Comparison of ENCODE assay signal across 23 cellular contexts in genomic region chr22:37728620-37729019, GRCh38. TPM values are rescaled to one million over a fixed set of nuclear protein-coding genes. Genes with fewer than 3 reads are reported as not detected.
DNase-seq lines count a peak whose midpoint lies in the region; ATAC-seq and TF ChIP-seq lines count a peak whose summit lies in the region.
"Had no signal": no experiment of that assay in that cellular context is flagged by ENCODE, and none has a peak within 500 bp of the region (broad histone marks: within the 10 kb centered on the region; RNA-seq: fewer than 3 reads in every experiment).

No MANE protein-coding gene starts in this region.

- no peak for TF ChIP-seq CTCF in MM.1S (IDR thresholded peaks at IDR 0.05; ENCODE audit: low read length)
- TF ChIP-seq CTCF in esophagus muscularis mucosa (IDR thresholded peaks at IDR 0.05): no peak
- TF ChIP-seq CTCF in lower lobe of right lung (IDR thresholded peaks at IDR 0.05): no peak
- no peak for TF ChIP-seq CTCF in tibial nerve (IDR thresholded peaks at IDR 0.05)

- H3K27ac ChIP-seq in MM.1S (ENCODE audit: low read length) (peak overlapping the region; percentile 16; the same call in 1 of the 2 replicates), esophagus muscularis mucosa (replicated peaks in 1 of 4) (peak overlapping the region in 3 of 4 donors; percentile 45 to 57 (median 49)), lower lobe of right lung (peak overlapping the region; percentile 48), tibial nerve (peak overlapping the region in 3 of 4 donors; percentile 45 to 71 (median 67))

- no peaks in the 10 kb centered on the region for H4K20me1 ChIP-seq in MM.1S (ENCODE audit: insufficient read depth, low read length)

- H3K4me1 Mint-ChIP-seq in activated T-helper 17 cell treated with anti-CD3 and anti-CD28 coated beads, Interleukin-2, amount 50 U/mL, for 72 hours: peaks cover 6% of the 10 kb centered on the region

- no peak overlapping the region for H3K4me3 Mint-ChIP-seq in activated T-helper 17 cell treated with anti-CD3 and anti-CD28 coated beads, Interleukin-2, amount 50 U/mL, for 72 hours
- H3K4me3 Mint-ChIP-seq: activated CD8-positive, alpha-beta T cell treated with anti-CD3 and anti-CD28 coated beads for 36 hours; natural killer cell had no signal

- H3K9me3 Mint-ChIP-seq in activated T-helper 17 cell treated with anti-CD3 and anti-CD28 coated beads, Interleukin-2, amount 50 U/mL, for 72 hours: no peaks in the 10 kb centered on the region
- H3K9me3 Mint-ChIP-seq: activated CD8-positive, alpha-beta T cell treated with anti-CD3 and anti-CD28 coated beads for 36 hours; activated naive CD4-positive, alpha-beta T cell treated with anti-CD3 and anti-CD28 coated beads, Interleukin-2, amount 50 U/mL, for 72 hours; natural killer cell had no signal

- no peaks in the 10 kb centered on the region for H3K36me3 ChIP-seq in MM.1S (replicated peaks; ENCODE audit: insufficient read depth, low read length)
- no peaks in the 10 kb centered on the region for H3K36me3 ChIP-seq in esophagus muscularis mucosa
- no peaks in the 10 kb centered on the region for H3K36me3 ChIP-seq in lower lobe of right lung
- H3K36me3 ChIP-seq in tibial nerve: no peaks in the 10 kb centered on the region
- H3K36me3 ChIP-seq: HAP-1 had no signal

- H3K9me2 ChIP-seq in MM.1S (replicated peaks; ENCODE audit: insufficient read depth, low read length): no peaks in the 10 kb centered on the region

- peak overlapping the region; percentile 50; the same call in 1 of the 2 replicates for H3K4me2 ChIP-seq in MM.1S (ENCODE audit: low read depth, low read length)

- H3K79me2 ChIP-seq in MM.1S (ENCODE audit: low read length): no peaks in the 10 kb centered on the region

- H3F3A ChIP-seq in MM.1S (ENCODE audit: insufficient read depth, low read length): 0 out of 2 replicates have a peak, but pooled peaks cover 3% of the 10 kb centered on the region

- H3K9me3 ChIP-seq in MM.1S (replicated peaks; ENCODE audit: insufficient read depth, low read length) (no peaks in the 10 kb centered on the region), esophagus muscularis mucosa (no peaks in the 10 kb centered on the region), lower lobe of right lung (no peaks in the 10 kb centered on the region), tibial nerve (no peaks in the 10 kb centered on the region)
- H3K9me3 ChIP-seq: Caco-2, HAP-1 had no signal

- H3K4me1 ChIP-seq in MM.1S (ENCODE audit: low read length) (peaks cover 9% of the 10 kb centered on the region), esophagus muscularis mucosa (peaks cover 3 to 11% (median 7%) of the 10 kb centered on the region in 4 donors), lower lobe of right lung (peaks cover 38% of the 10 kb centered on the region), tibial nerve (peaks cover 0 to 21% (median 3%) of the 10 kb centered on the region in 4 donors)
- H3K4me1 ChIP-seq: HAP-1 had no signal

- peak overlapping the region; percentile 59 for H2AFZ ChIP-seq in MM.1S (ENCODE audit: low read length)

- H3K27me3 Mint-ChIP-seq in activated T-helper 17 cell treated with anti-CD3 and anti-CD28 coated beads, Interleukin-2, amount 50 U/mL, for 72 hours: no peaks in the 10 kb centered on the region
- H3K27me3 Mint-ChIP-seq: activated CD8-positive, alpha-beta T cell treated with anti-CD3 and anti-CD28 coated beads for 36 hours; progenitor cell of endocrine pancreas had no signal

- TF ChIP-seq POLR2A in esophagus muscularis mucosa (IDR thresholded peaks at IDR 0.05; ENCODE audit: low read depth) (no peak), tibial nerve (IDR thresholded peaks at IDR 0.05) (no peak)

- H3K36me3 Mint-ChIP-seq in activated T-helper 17 cell treated with anti-CD3 and anti-CD28 coated beads, Interleukin-2, amount 50 U/mL, for 72 hours (ENCODE audit: low read depth): no peaks in the 10 kb centered on the region
- H3K36me3 Mint-ChIP-seq: activated naive CD4-positive, alpha-beta T cell treated with anti-CD3 and anti-CD28 coated beads, Interleukin-2, amount 50 U/mL, for 72 hours; natural killer cell had no signal

- peak in 1 of 2 donors; percentile 18 for ATAC-seq in lower lobe of right lung
- ATAC-seq in activated T-helper 17 cell treated with anti-CD3 and anti-CD28 coated beads, Interleukin-2, amount 50 U/mL, for 72 hours (replicated peaks): no peak
- ATAC-seq: activated CD8-positive, alpha-beta T cell treated with anti-CD3 and anti-CD28 coated beads for 36 hours; activated naive CD4-positive, alpha-beta T cell treated with anti-CD3 and anti-CD28 coated beads, Interleukin-2, amount 50 U/mL, for 72 hours; natural killer cell; SK-N-SH treated with all-trans-retinoic acid at 6 μM for 48 hours; stimulated activated naive CD8-positive, alpha-beta T cell treated with anti-CD3 and anti-CD28 coated beads, Interleukin-15, Interleukin-2, amounts not matched to agents 100 U/mL and 50 U/mL, for 24 hours had no signal

- H3K4me3 ChIP-seq in MM.1S (ENCODE audit: low read length) (no peak overlapping the region), esophagus muscularis mucosa (no peak overlapping the region), lower lobe of right lung (no peak overlapping the region), tibial nerve (no peak overlapping the region)
- H3K4me3 ChIP-seq: HAP-1 had no signal

- no peak overlapping the region for H3K27ac Mint-ChIP-seq in activated T-helper 17 cell treated with anti-CD3 and anti-CD28 coated beads, Interleukin-2, amount 50 U/mL, for 72 hours
- H3K27ac Mint-ChIP-seq: activated CD8-positive, alpha-beta T cell treated with anti-CD3 and anti-CD28 coated beads for 36 hours; activated naive CD4-positive, alpha-beta T cell treated with anti-CD3 and anti-CD28 coated beads, Interleukin-2, amount 50 U/mL, for 72 hours; natural killer cell; progenitor cell of endocrine pancreas had no signal

- intact Hi-C loops in esophagus muscularis mucosa (cut with DNase I) (no loop called here), lower lobe of right lung (cut with DNase I) (no loop called here)

- DNase-seq in MM.1S (no peak), esophagus muscularis mucosa (ENCODE audit: extremely low spot score) (no peak), lower lobe of right lung (no peak), tibial nerve (ENCODE audit: low spot score in 2 of 2) (no peak), HuH-7 (ENCODE audit: low spot score) (no peak), UCSD-AML1 (lab: John Stamatoyannopoulos, UW; ENCODE audit: unreplicated experiment) (no peak), islet precursor cell (no peak)
- DNase-seq: activated CD4-positive, CD25-positive, alpha-beta regulatory T cell; activated CD8-positive, alpha-beta T cell treated with anti-CD3 and anti-CD28 coated beads for 36 hours; activated T-cell treated with anti-CD3 and anti-CD28 coated beads, Interleukin-2, amount 50 U/mL, for 1 hour; Caco-2; kidney; natural killer cell; NCI-H1417; NCI-H524 treated with DMSO at 0.1 percent for 48 hours; small intestine; stimulated activated CD4-positive, alpha-beta T cell treated with anti-CD3 and anti-CD28 coated beads, Interleukin-2, amount 100 ng/mL, for 48 hours; stimulated activated naive CD8-positive, alpha-beta T cell treated with anti-CD3 and anti-CD28 coated beads, Interleukin-15, Interleukin-2, amounts not matched to agents 100 U/mL and 50 U/mL, for 24 hours had no signal

- no peak overlapping the region for H3K9ac ChIP-seq in MM.1S (ENCODE audit: low read length)

- peaks cover 18% of the 10 kb centered on the region for H3K27me3 ChIP-seq in MM.1S (replicated peaks; ENCODE audit: insufficient read depth, low read length)
- no peaks in the 10 kb centered on the region for H3K27me3 ChIP-seq in esophagus muscularis mucosa
- H3K27me3 ChIP-seq in lower lobe of right lung (ENCODE audit: low read depth): no peaks in the 10 kb centered on the region
- no peaks in the 10 kb centered on the region for H3K27me3 ChIP-seq in tibial nerve

- no peak for TF ChIP-seq EP300 in esophagus muscularis mucosa (IDR thresholded peaks at IDR 0.05)
- no peak for TF ChIP-seq EP300 in tibial nerve (IDR thresholded peaks at IDR 0.05)

- 100% methylated on average over 1 of the region's 1 CpG for WGBS in esophagus muscularis mucosa
- 95 to 100% methylated on average over 1 of the region's 1 CpG for WGBS in tibial nerve, 2 donors

RNA-seq across cellular contexts. Expression of gene TRIOBP, which starts 31.8 kb away (rescaled TPM):
- total RNA-seq in esophagus muscularis mucosa (100 to 1,000 TPM; 150 to 208 (median 182) TPM), lower lobe of right lung (78.8 TPM), tibial nerve (100 to 1,000 TPM; 140 to 160 (median 151) TPM)
- 10 to 100 TPM; 28.2 to 36.9 TPM for total RNA-seq in activated T-helper 17 cell treated with anti-CD3 and anti-CD28 coated beads, Interleukin-2, amount 50 U/mL, for 72 hours

RNA-seq across cellular contexts. Expression of gene NOL12, which starts 42.5 kb away (rescaled TPM):
- total RNA-seq in esophagus muscularis mucosa (10 to 100 TPM in 3 of 4 donors, 1 to 10 TPM in 1; 9.1 to 18.4 (median 14.5) TPM), lower lobe of right lung (23.0 TPM), tibial nerve (10 to 100 TPM; 24.1 to 39.5 (median 31.2) TPM)
- 10 to 100 TPM; 22.1 to 46.1 TPM for total RNA-seq in activated T-helper 17 cell treated with anti-CD3 and anti-CD28 coated beads, Interleukin-2, amount 50 U/mL, for 72 hours

RNA-seq across cellular contexts. Expression of gene LGALS1, which starts 53.2 kb away (rescaled TPM):
- total RNA-seq in esophagus muscularis mucosa (1,000 to 10,000 TPM in 3 of 4 donors, 100 to 1,000 TPM in 1; 710 to 1,112 (median 1,021) TPM), lower lobe of right lung (425 TPM), tibial nerve (1,000 to 10,000 TPM; 1,362 to 3,592 (median 2,463) TPM)
- total RNA-seq in activated T-helper 17 cell treated with anti-CD3 and anti-CD28 coated beads, Interleukin-2, amount 50 U/mL, for 72 hours: 1,000 to 10,000 TPM; 1,410 to 2,076 TPM

Comparison
In these comparisons a context has a peak if more than half of its experiments do, and no peak if none do; other contexts are left out.
1. H3K27ac ChIP-seq: peak in every context shown above with its lines; median percentile 67 in tibial nerve; 49 in esophagus muscularis mucosa; 48 in lower lobe of right lung; 16 in MM.1S.